12 cellular contexts compared by ENCODE assay signal in genomic region chr1:89815611-89816010, GRCh38. TPM values are rescaled to one million over a fixed set of nuclear protein-coding genes. Genes with fewer than 3 reads are reported as not detected.
DNase-seq lines count a peak whose midpoint lies in the region; ATAC-seq, FAIRE-seq and TF ChIP-seq lines count a peak whose summit lies in the region.
"Had no signal": no experiment of that assay in that cellular context is flagged by ENCODE, and none has a peak within 500 bp of the region (broad histone marks: within the 10 kb centered on the region; RNA-seq: fewer than 3 reads in every experiment).

No MANE protein-coding gene starts in this region.

- H3K27me3 Mint-ChIP-seq in dendritic cell treated with granulocyte-macrophage colony-stimulating factor and Interleukin-4, amounts not matched to agents 40 ng/mL and 50 ng/mL, for 4 days: no peaks in the 10 kb centered on the region

- ATAC-seq in GM21515 (IDR thresholded peaks at IDR 0.05; ENCODE audit: unreplicated experiment) (peak; percentile 49), HG03460 (IDR thresholded peaks at IDR 0.05; ENCODE audit: unreplicated experiment) (peak; percentile 54)
- ATAC-seq: body of pancreas had no signal

- no peak overlapping the region for H3K27ac ChIP-seq in Karpas-422 (ENCODE audit: low read length)
- no peak overlapping the region for H3K27ac ChIP-seq in RWPE1
- H3K27ac ChIP-seq: body of pancreas, thoracic aorta had no signal

- no peak for DNase-seq in GM12891 (ENCODE audit: insufficient read length, low spot score)
- DNase-seq in dedifferentiated amniotic fluid mesenchymal stem cell (ENCODE audit: extremely low spot score): no peak
- DNase-seq in Karpas-422: no peak
- no peak for DNase-seq in foreskin fibroblast
- no peak for DNase-seq in RWPE1 (ENCODE audit: low spot score)
- DNase-seq: CD4-positive, alpha-beta T cell; T-helper 9 cell had no signal

- H3K4me1 Mint-ChIP-seq in dendritic cell treated with granulocyte-macrophage colony-stimulating factor and Interleukin-4, amounts not matched to agents 40 ng/mL and 50 ng/mL, for 4 days (ENCODE audit: low read depth): peaks cover 50% of the 10 kb centered on the region

- H3K9me3 Mint-ChIP-seq in dendritic cell treated with granulocyte-macrophage colony-stimulating factor and Interleukin-4, amounts not matched to agents 40 ng/mL and 50 ng/mL, for 4 days: no peaks in the 10 kb centered on the region
- H3K9me3 Mint-ChIP-seq: CD4-positive, alpha-beta T cell had no signal

- no peaks in the 10 kb centered on the region for H3K79me2 ChIP-seq in Karpas-422 (ENCODE audit: low read length)

- intact Hi-C loops in dendritic cell treated with granulocyte-macrophage colony-stimulating factor and Interleukin-4, amounts not matched to agents 40 ng/mL and 50 ng/mL, for 4 days (cut with micrococcal nuclease): no loop called here

- H3K36me3 Mint-ChIP-seq in dendritic cell treated with granulocyte-macrophage colony-stimulating factor and Interleukin-4, amounts not matched to agents 40 ng/mL and 50 ng/mL, for 4 days (ENCODE audit: low read depth): peaks cover 3% of the 10 kb centered on the region

- no peaks in the 10 kb centered on the region for H3K36me3 ChIP-seq in Karpas-422 (ENCODE audit: insufficient read depth, low read length)
- H3K36me3 ChIP-seq: thoracic aorta had no signal

- H3K9me2 ChIP-seq in Karpas-422 (replicated peaks; ENCODE audit: insufficient read depth, low read length): no peaks in the 10 kb centered on the region

- FAIRE-seq in GM12891 (lab: Jason Lieb, UNC): peak; percentile 90

- peak overlapping the region; percentile 49 for H3K4me3 Mint-ChIP-seq in dendritic cell treated with granulocyte-macrophage colony-stimulating factor and Interleukin-4, amounts not matched to agents 40 ng/mL and 50 ng/mL, for 4 days
- H3K4me3 Mint-ChIP-seq: CD4-positive, alpha-beta T cell had no signal

- peaks cover 12% of the 10 kb centered on the region for H3K4me1 ChIP-seq in Karpas-422 (ENCODE audit: low read length)

- H3K27me3 ChIP-seq in Karpas-422 (ENCODE audit: low read length): 0 out of 2 replicates have a peak, but pooled peaks cover 2% of the 10 kb centered on the region
- H3K27me3 ChIP-seq: body of pancreas had no signal

- no peak overlapping the region for H3K9ac ChIP-seq in Karpas-422 (ENCODE audit: low read length)

- peak overlapping the region; percentile 70 for H3K27ac Mint-ChIP-seq in dendritic cell treated with granulocyte-macrophage colony-stimulating factor and Interleukin-4, amounts not matched to agents 40 ng/mL and 50 ng/mL, for 4 days
- H3K27ac Mint-ChIP-seq: CD4-positive, alpha-beta T cell had no signal

- no peaks in the 10 kb centered on the region for H4K20me1 ChIP-seq in Karpas-422 (ENCODE audit: insufficient read depth, low read depth, low read length)

- CTCF ChIA-PET in RWPE1 (lab: Yijun Ruan, JAX): interaction anchor here (0.7 kb wide), 1 partner anchor 36 kb away, joined by 3 read pairs; no protein-coding TSS in a partner anchor

- H2AFZ ChIP-seq in Karpas-422 (ENCODE audit: low read length): no peak overlapping the region

- TF ChIP-seq CTCF in foreskin fibroblast (IDR thresholded peaks at IDR 0.05; ENCODE audit: low read depth, low read length): no peak
- TF ChIP-seq CTCF in RWPE1 (conservative IDR thresholded peaks at IDR 0.05; ENCODE audit: low read depth): no peak

- H3K4me3 ChIP-seq in Karpas-422 (ENCODE audit: low read length): no peak overlapping the region
- no peak overlapping the region for H3K4me3 ChIP-seq in foreskin fibroblast (ENCODE audit: low read depth in 1 of 2, low read length in 2 of 2)
- H3K4me3 ChIP-seq: body of pancreas, thoracic aorta had no signal

- H3K9me3 ChIP-seq in Karpas-422 (ENCODE audit: low read length): no peaks in the 10 kb centered on the region
- H3K9me3 ChIP-seq: body of pancreas, thoracic aorta had no signal

- no peak for TF ChIP-seq POLR2A in GM12891 (IDR thresholded peaks at IDR 0.05; ENCODE audit: low read depth, low read length)

- POLR2A ChIA-PET in RWPE1 (lab: Yijun Ruan, JAX; ENCODE audit: low non-redundant PET): no interaction called here

- no peak overlapping the region for H3K4me2 ChIP-seq in Karpas-422 (ENCODE audit: low read depth, low read length, poor library complexity, severe bottlenecking)

TF ChIP-seq in GM12891, 5 proteins besides CTCF, POLR2A, EP300 and RAD21:
- peak; percentile 72 for TF ChIP-seq SPI1 (IDR thresholded peaks at IDR 0.05; ENCODE audit: low read depth, low read length)
- no peak for TF ChIP-seq TAF1 (IDR thresholded peaks at IDR 0.05; ENCODE audit: low read depth, low read length)
- TF ChIP-seq POU2F2 (IDR thresholded peaks at IDR 0.05; ENCODE audit: low read depth, low read length): no peak

RNA-seq across cellular contexts. Expression of gene LRRC8D, which starts 5.2 kb away (rescaled TPM):
- 5.7 TPM for polyA plus RNA-seq in GM12891 (2012; ENCODE audit: low read depth, missing spikeins)
- 30.1 and 48.9 TPM in 2 replicates for total RNA-seq in Karpas-422 (2014; rRNA removed; shearing (Covaris generic); ENCODE audit: low replicate concordance)
